17 cellular contexts compared by ENCODE assay signal in the genomic region with DNA sequence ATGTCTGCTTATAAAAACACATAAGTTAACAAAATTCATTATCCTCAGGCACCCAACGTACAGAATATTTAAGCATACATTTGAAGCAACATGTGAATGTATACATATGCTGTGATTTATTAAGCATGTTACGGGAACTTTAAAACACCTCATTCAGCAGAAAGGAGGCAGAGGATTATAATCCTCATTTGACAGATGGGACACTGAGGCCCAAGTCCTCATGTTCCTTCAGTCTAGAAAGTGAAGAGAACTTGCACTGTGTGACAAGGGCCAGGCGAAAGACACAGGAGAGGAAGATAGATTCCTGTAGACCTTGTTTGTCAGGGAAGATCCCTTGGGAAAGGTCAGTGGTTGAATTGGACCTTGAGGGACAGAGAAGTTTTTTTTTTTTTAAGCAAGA. TPM values are rescaled to one million over a fixed set of nuclear protein-coding genes. Genes with fewer than 3 reads are reported as not detected.
A peak's percentile ranks its signal among the peaks of the same experiment; 100 is the strongest.
DNase-seq lines count a peak whose midpoint lies in the region; ATAC-seq and TF ChIP-seq lines count a peak whose summit lies in the region.
"Had no signal": no experiment of that assay in that cellular context is flagged by ENCODE, and none has a peak within 500 bp of the region (broad histone marks: within the 10 kb centered on the region; RNA-seq: fewer than 3 reads in every experiment).

No MANE protein-coding gene starts in this region.

- H3K27ac Mint-ChIP-seq in activated naive CD8-positive, alpha-beta T cell, result peak overlapping the region; percentile 72
- H3K27ac Mint-ChIP-seq in activated naive CD8-positive, alpha-beta T cell treated with anti-CD3 and anti-CD28 coated beads for 36 hours, result no peak overlapping the region
- peak overlapping the region; percentile 82 for H3K27ac Mint-ChIP-seq in activated T-helper 17 cell treated with anti-CD3 and anti-CD28 coated beads, Interleukin-2, amount 50 U/mL, for 72 hours
- no peak overlapping the region for H3K27ac Mint-ChIP-seq in osteocyte (ENCODE audit: unreplicated experiment)
- peak overlapping the region in 1 of 2 donors; percentile 26 for H3K27ac Mint-ChIP-seq in natural killer cell treated with Interleukin-12 subunit alpha and Interleukin-12 subunit beta and Interleukin-15 and Interleukin-18, amount 100 ng/mL, for 72 hours

- TF ChIP-seq CTCF in osteocyte (IDR thresholded peaks at IDR 0.05), result no peak

- no peaks in the 10 kb centered on the region for H3K27me3 Mint-ChIP-seq in activated naive CD8-positive, alpha-beta T cell
- no peaks in the 10 kb centered on the region for H3K27me3 Mint-ChIP-seq in activated naive CD8-positive, alpha-beta T cell treated with anti-CD3 and anti-CD28 coated beads for 36 hours
- no peaks in the 10 kb centered on the region for H3K27me3 Mint-ChIP-seq in activated T-helper 17 cell treated with anti-CD3 and anti-CD28 coated beads, Interleukin-2, amount 50 U/mL, for 72 hours
- no peaks in the 10 kb centered on the region for H3K27me3 Mint-ChIP-seq in osteocyte (ENCODE audit: unreplicated experiment)
- H3K27me3 Mint-ChIP-seq in natural killer cell treated with Interleukin-12 subunit alpha and Interleukin-12 subunit beta and Interleukin-15 and Interleukin-18, amount 100 ng/mL, for 72 hours, result no peaks in the 10 kb centered on the region

- no peak for DNase-seq in activated naive CD8-positive, alpha-beta T cell treated with anti-CD3 and anti-CD28 coated beads for 36 hours
- DNase-seq in NCI-H524 treated with DMSO at 0.1 percent for 48 hours (lab: John Stamatoyannopoulos, UW) (peak; percentile 66), osteocyte (ENCODE audit: extremely low spot score, unreplicated experiment) (peak; percentile 3)
- DNase-seq in stimulated activated naive CD4-positive, alpha-beta T cell (lab: John Stamatoyannopoulos, UW), result no peak
- DNase-seq in activated CD4-positive, CD25-positive, alpha-beta regulatory T cell treated with anti-CD3 and anti-CD28 coated beads, Interleukin-2, amount 50 U/mL, for 72 hours, result no peak
- DNase-seq in natural killer cell treated with Interleukin-12 subunit alpha and Interleukin-12 subunit beta and Interleukin-15 and Interleukin-18, amount 100 ng/mL, for 72 hours (ENCODE audit: low spot score), result no peak
- DNase-seq: DMS79 treated with DMSO at 0.1 percent for 48 hours, GM23248, HCEC 1CT, NCI-H1436, NCI-H2029, NCI-H2171, NCI-H446 treated with DMSO at 0.1 percent for 48 hours, NCI-H774, PC-9 had no signal

- ATAC-seq in activated T-helper 17 cell treated with anti-CD3 and anti-CD28 coated beads, Interleukin-2, amount 50 U/mL, for 72 hours (replicated peaks), result no peak
- ATAC-seq in natural killer cell treated with Interleukin-12 subunit alpha and Interleukin-12 subunit beta and Interleukin-15 and Interleukin-18, amount 100 ng/mL, for 72 hours, result no peak

- H3K4me3 Mint-ChIP-seq in activated naive CD8-positive, alpha-beta T cell, result no peak overlapping the region
- no peak overlapping the region for H3K4me3 Mint-ChIP-seq in activated naive CD8-positive, alpha-beta T cell treated with anti-CD3 and anti-CD28 coated beads for 36 hours
- H3K4me3 Mint-ChIP-seq in activated T-helper 17 cell treated with anti-CD3 and anti-CD28 coated beads, Interleukin-2, amount 50 U/mL, for 72 hours, result no peak overlapping the region
- H3K4me3 Mint-ChIP-seq in osteocyte (ENCODE audit: unreplicated experiment), result no peak overlapping the region
- H3K4me3 Mint-ChIP-seq in natural killer cell treated with Interleukin-12 subunit alpha and Interleukin-12 subunit beta and Interleukin-15 and Interleukin-18, amount 100 ng/mL, for 72 hours, result no peak overlapping the region

- peaks cover 48% of the 10 kb centered on the region for H3K4me1 Mint-ChIP-seq in activated naive CD8-positive, alpha-beta T cell (ENCODE audit: low read depth)
- H3K4me1 Mint-ChIP-seq in activated naive CD8-positive, alpha-beta T cell treated with anti-CD3 and anti-CD28 coated beads for 36 hours, result peaks cover 41% of the 10 kb centered on the region
- H3K4me1 Mint-ChIP-seq in activated T-helper 17 cell treated with anti-CD3 and anti-CD28 coated beads, Interleukin-2, amount 50 U/mL, for 72 hours, result peaks cover 38% of the 10 kb centered on the region
- H3K4me1 Mint-ChIP-seq in osteocyte (ENCODE audit: unreplicated experiment), result peaks cover 4% of the 10 kb centered on the region
- H3K4me1 Mint-ChIP-seq in natural killer cell treated with Interleukin-12 subunit alpha and Interleukin-12 subunit beta and Interleukin-15 and Interleukin-18, amount 100 ng/mL, for 72 hours (ENCODE audit: low read depth in 2 of 2), result peaks cover 24 to 40% of the 10 kb centered on the region in 2 donors

- H3K36me3 Mint-ChIP-seq in activated naive CD8-positive, alpha-beta T cell, result peaks cover 5% of the 10 kb centered on the region
- peaks cover 14% of the 10 kb centered on the region for H3K36me3 Mint-ChIP-seq in activated naive CD8-positive, alpha-beta T cell treated with anti-CD3 and anti-CD28 coated beads for 36 hours
- H3K36me3 Mint-ChIP-seq in activated T-helper 17 cell treated with anti-CD3 and anti-CD28 coated beads, Interleukin-2, amount 50 U/mL, for 72 hours (ENCODE audit: low read depth), result peaks cover 100% of the 10 kb centered on the region
- peaks cover 3% of the 10 kb centered on the region for H3K36me3 Mint-ChIP-seq in osteocyte (ENCODE audit: unreplicated experiment)
- peaks cover 6% of the 10 kb centered on the region for H3K36me3 Mint-ChIP-seq in natural killer cell treated with Interleukin-12 subunit alpha and Interleukin-12 subunit beta and Interleukin-15 and Interleukin-18, amount 100 ng/mL, for 72 hours

- H3K9me3 Mint-ChIP-seq in activated naive CD8-positive, alpha-beta T cell (ENCODE audit: low read depth), result no peaks in the 10 kb centered on the region
- no peaks in the 10 kb centered on the region for H3K9me3 Mint-ChIP-seq in activated naive CD8-positive, alpha-beta T cell treated with anti-CD3 and anti-CD28 coated beads for 36 hours
- H3K9me3 Mint-ChIP-seq in activated T-helper 17 cell treated with anti-CD3 and anti-CD28 coated beads, Interleukin-2, amount 50 U/mL, for 72 hours, result no peaks in the 10 kb centered on the region
- no peaks in the 10 kb centered on the region for H3K9me3 Mint-ChIP-seq in osteocyte (ENCODE audit: unreplicated experiment)
- no peaks in the 10 kb centered on the region for H3K9me3 Mint-ChIP-seq in natural killer cell treated with Interleukin-12 subunit alpha and Interleukin-12 subunit beta and Interleukin-15 and Interleukin-18, amount 100 ng/mL, for 72 hours

RNA-seq across cellular contexts. Expression of a gene that starts 7.6 kb away (rescaled TPM):
- 10 to 100 TPM; 69.0 to 69.3 TPM for total RNA-seq in activated naive CD8-positive, alpha-beta T cell treated with anti-CD3 and anti-CD28 coated beads for 36 hours
- total RNA-seq in activated T-helper 17 cell treated with anti-CD3 and anti-CD28 coated beads, Interleukin-2, amount 50 U/mL, for 72 hours, result 10 to 100 TPM; 60.2 to 62.8 TPM
- total RNA-seq in osteocyte, result 53.3 and 69.5 TPM in 2 replicates
- total RNA-seq in natural killer cell treated with Interleukin-12 subunit alpha and Interleukin-12 subunit beta and Interleukin-15 and Interleukin-18, amount 100 ng/mL, for 72 hours, result 10 to 100 TPM; 59.5 to 70.4 TPM

RNA-seq across cellular contexts. Expression of a gene that starts 26.7 kb away (rescaled TPM):
- 100 to 1,000 TPM; 216 to 226 TPM for total RNA-seq in activated naive CD8-positive, alpha-beta T cell treated with anti-CD3 and anti-CD28 coated beads for 36 hours
- total RNA-seq in activated T-helper 17 cell treated with anti-CD3 and anti-CD28 coated beads, Interleukin-2, amount 50 U/mL, for 72 hours, result 100 to 1,000 TPM; 236 to 258 TPM
- 194 and 212 TPM in 2 replicates for total RNA-seq in osteocyte
- total RNA-seq in natural killer cell treated with Interleukin-12 subunit alpha and Interleukin-12 subunit beta and Interleukin-15 and Interleukin-18, amount 100 ng/mL, for 72 hours, result 100 to 1,000 TPM in 1 of 2 donors, 10 to 100 TPM in 1; 97.4 to 177 TPM

RNA-seq across cellular contexts. Expression of a gene that starts 57.1 kb away (rescaled TPM):
- total RNA-seq in activated naive CD8-positive, alpha-beta T cell treated with anti-CD3 and anti-CD28 coated beads for 36 hours, result 10 to 100 TPM; 71.4 to 72.5 TPM
- 10 to 100 TPM; 50.4 to 87.8 TPM for total RNA-seq in activated T-helper 17 cell treated with anti-CD3 and anti-CD28 coated beads, Interleukin-2, amount 50 U/mL, for 72 hours
- total RNA-seq in osteocyte, result 84.7 and 86.8 TPM in 2 replicates
- total RNA-seq in natural killer cell treated with Interleukin-12 subunit alpha and Interleukin-12 subunit beta and Interleukin-15 and Interleukin-18, amount 100 ng/mL, for 72 hours, result 100 to 1,000 TPM in 1 of 2 donors, 10 to 100 TPM in 1; 73.6 to 105 TPM

Comparison
In these comparisons a context has a peak if more than half of its experiments do, and no peak if none do; other contexts are left out.
1. H3K27ac Mint-ChIP-seq: peak in activated naive CD8-positive, alpha-beta T cell (single experiment) and activated T-helper 17 cell treated with anti-CD3 and anti-CD28 coated beads, Interleukin-2, amount 50 U/mL, for 72 hours (single experiment); none in activated naive CD8-positive, alpha-beta T cell treated with anti-CD3 and anti-CD28 coated beads for 36 hours (single experiment) and osteocyte (single experiment).
2. DNase-seq: peak in NCI-H524 treated with DMSO at 0.1 percent for 48 hours (single experiment) and osteocyte (single experiment); none in activated naive CD8-positive, alpha-beta T cell treated with anti-CD3 and anti-CD28 coated beads for 36 hours (single experiment), stimulated activated naive CD4-positive, alpha-beta T cell (0 of 6), activated CD4-positive, CD25-positive, alpha-beta regulatory T cell treated with anti-CD3 and anti-CD28 coated beads, Interleukin-2, amount 50 U/mL, for 72 hours (single experiment) and natural killer cell treated with Interleukin-12 subunit alpha and Interleukin-12 subunit beta and Interleukin-15 and Interleukin-18, amount 100 ng/mL, for 72 hours (single experiment).